Comparison of ENCODE assay signal across 16 cellular contexts in the genomic region with DNA sequence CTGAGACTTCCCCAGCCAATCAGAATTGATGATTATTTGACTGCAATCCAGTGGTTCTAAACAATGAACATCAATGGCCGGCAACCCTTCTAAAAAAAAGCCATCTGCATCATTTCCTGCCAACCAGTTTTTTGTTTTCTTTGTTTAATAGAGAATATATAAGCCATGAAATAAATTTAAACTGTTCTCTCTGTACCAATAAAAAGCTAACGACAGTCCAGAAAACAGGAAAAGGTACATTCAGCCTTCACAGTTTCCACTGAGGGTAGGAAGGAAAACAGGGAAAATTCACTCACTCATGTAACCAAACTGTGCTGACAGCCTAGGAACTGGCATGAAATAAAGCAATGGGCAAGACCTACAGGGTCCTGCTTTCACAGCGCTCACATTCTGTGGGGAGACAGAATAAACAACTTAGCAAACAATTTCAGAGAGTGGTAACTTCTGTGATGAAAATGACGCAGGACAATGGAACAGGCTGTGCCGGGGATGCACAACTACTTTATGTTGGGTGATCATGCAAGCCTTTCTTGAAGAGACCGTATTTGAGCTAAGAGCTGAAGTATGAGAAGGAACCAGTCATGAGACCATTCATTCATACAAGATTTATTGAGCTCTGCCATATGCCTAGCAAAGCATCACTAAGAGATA.
DNase-seq lines count a peak whose midpoint lies in the region; ATAC-seq and TF ChIP-seq lines count a peak whose summit lies in the region.
"Had no signal": no experiment of that assay in that cellular context is flagged by ENCODE, and none has a peak within 500 bp of the region (broad histone marks: within the 10 kb centered on the region; RNA-seq: fewer than 3 reads in every experiment).

No MANE protein-coding gene starts in this region.

- peaks cover 26% of the 10 kb centered on the region for H3F3A ChIP-seq in neural progenitor cell (ENCODE audit: low read depth)

- H3K4me3 Mint-ChIP-seq in neural progenitor cell = no peak overlapping the region

- H3K9ac ChIP-seq in iPS-20b (ENCODE audit: low read depth, low read length) = peak overlapping the region; percentile 41; the same call in 1 of the 2 replicates
- no peak overlapping the region for H3K9ac ChIP-seq in neural progenitor cell

- ATAC-seq in Right ventricle myocardium inferior = no peak
- ATAC-seq in HG03571 (IDR thresholded peaks at IDR 0.05; ENCODE audit: unreplicated experiment) = no peak

- peaks cover 13% of the 10 kb centered on the region for H3K4me1 Mint-ChIP-seq in neural progenitor cell

- TF ChIP-seq CTCF in right atrium auricular region (IDR thresholded peaks at IDR 0.05) = no peak
- TF ChIP-seq CTCF in neural progenitor cell (IDR thresholded peaks at IDR 0.05) = no peak
- no peak for TF ChIP-seq CTCF in transverse colon (IDR thresholded peaks at IDR 0.05)

- no peaks in the 10 kb centered on the region for H3K27me3 ChIP-seq in right atrium auricular region
- H3K27me3 ChIP-seq in iPS-20b (ENCODE audit: insufficient read depth, low read length) = no peaks in the 10 kb centered on the region
- H3K27me3 ChIP-seq in neural progenitor cell = no peaks in the 10 kb centered on the region
- H3K27me3 ChIP-seq in transverse colon = no peaks in the 10 kb centered on the region

- H3K4me3 ChIP-seq in right atrium auricular region = no peak overlapping the region
- no peak overlapping the region for H3K4me3 ChIP-seq in iPS-20b (ENCODE audit: low read length)
- no peak overlapping the region for H3K4me3 ChIP-seq in neural progenitor cell
- H3K4me3 ChIP-seq in transverse colon = no peak overlapping the region
- H3K4me3 ChIP-seq: HAP-1 had no signal

- H2AFZ ChIP-seq in neural progenitor cell (replicated peaks) = no peak overlapping the region

- TF ChIP-seq POLR2A in transverse colon (IDR thresholded peaks at IDR 0.05) = no peak

- no peak overlapping the region for H3K27ac Mint-ChIP-seq in neural progenitor cell

- peak overlapping the region; percentile 31 for H3K4me2 ChIP-seq in neural progenitor cell

- H3K27me3 Mint-ChIP-seq in neural progenitor cell (ENCODE audit: insufficient read depth, low read depth) = peaks cover 2% of the 10 kb centered on the region

- TF ChIP-seq EP300 in transverse colon (IDR thresholded peaks at IDR 0.05; ENCODE audit: low read depth) = peak; percentile 34

- no peaks in the 10 kb centered on the region for H4K20me1 ChIP-seq in neural progenitor cell (ENCODE audit: low read depth)

- no peaks in the 10 kb centered on the region for H3K36me3 Mint-ChIP-seq in neural progenitor cell

- H3K9me3 ChIP-seq in right atrium auricular region (no peaks in the 10 kb centered on the region), iPS-20b (ENCODE audit: insufficient read depth, low read depth, low read length) (no peaks in the 10 kb centered on the region), neural progenitor cell (ENCODE audit: low read depth) (no peaks in the 10 kb centered on the region), transverse colon (no peaks in the 10 kb centered on the region)
- H3K9me3 ChIP-seq: HAP-1 had no signal

- no peaks in the 10 kb centered on the region for H3K9me3 Mint-ChIP-seq in neural progenitor cell

- intact Hi-C loops in Right ventricle myocardium inferior (cut with DNase I) = no loop called here
- intact Hi-C loops in transverse colon (cut with DNase I; ENCODE audit: low total_unique reads) = no loop called here

- in situ Hi-C loops in transverse colon (cut with MboI; ENCODE audit: low pct_ligation_motif_present in 1 of 4, low pct_unique_long_range_greater_than_20kb in 1 of 4, low sequenced_read_pairs in 3 of 4) (loop anchor here in 2 of 4 donors (25.0 kb wide), 2 partner anchors 721 to 871 kb away; a partner anchor contains a TSS), ACHN (cut with HindIII; ENCODE audit: low pct_ligation_motif_present, low pct_unique_long_range_greater_than_20kb, low sequenced_read_pairs) (no loop called here)

- no peak for DNase-seq in right atrium auricular region (ENCODE audit: low spot score)
- DNase-seq in Right ventricle myocardium inferior (ENCODE audit: missing footprints) = no peak
- no peak for DNase-seq in neural progenitor cell (ENCODE audit: low spot score)
- no peak for DNase-seq in transverse colon
- no peak for DNase-seq in NCI-H510A (lab: John Stamatoyannopoulos, UW)
- no peak for DNase-seq in ACHN
- DNase-seq: DMS53, Karpas-422, NCI-H1105 treated with DMSO at 0.1 percent for 48 hours, NCI-H1930, NCI-H2171 treated with DMSO at 0.1 percent for 48 hours, NCI-H510A treated with DMSO at 0.1 percent for 48 hours had no signal

- H3K36me3 ChIP-seq in right atrium auricular region (no peaks in the 10 kb centered on the region), iPS-20b (ENCODE audit: insufficient read depth, low read depth, low read length) (no peaks in the 10 kb centered on the region), neural progenitor cell (no peaks in the 10 kb centered on the region), transverse colon (no peaks in the 10 kb centered on the region)
- H3K36me3 ChIP-seq: HAP-1 had no signal

- 68 to 72% methylated on average over 6 of the region's 6 CpGs for WGBS in transverse colon (ENCODE audit: low coverage in 1 of 2), 2 donors

- H3K27ac ChIP-seq in right atrium auricular region = peak overlapping the region; percentile 18 to 22
- no peak overlapping the region for H3K27ac ChIP-seq in iPS-20b (ENCODE audit: low read length)
- peak overlapping the region; percentile 53 for H3K27ac ChIP-seq in neural progenitor cell
- H3K27ac ChIP-seq in transverse colon = peak overlapping the region; percentile 20 to 59 (median 44)
- H3K27ac ChIP-seq: C4-2B had no signal

- H3K4me1 ChIP-seq in right atrium auricular region (peaks cover 0 to 28% of the 10 kb centered on the region in 2 donors), iPS-20b (ENCODE audit: insufficient read depth, low read length) (peaks cover 11% of the 10 kb centered on the region; the same call in 1 of the 2 replicates), neural progenitor cell (peaks cover 22% of the 10 kb centered on the region), transverse colon (peaks cover 5 to 21% (median 13%) of the 10 kb centered on the region in 4 donors)
- H3K4me1 ChIP-seq: HAP-1 had no signal

- peaks cover 12% of the 10 kb centered on the region for H3K79me2 ChIP-seq in neural progenitor cell (ENCODE audit: low read depth)
